35 cellular contexts compared by ENCODE assay signal in genomic region chr14:54759982-54760585, GRCh38.
"Had no signal": no experiment of that assay in that cellular context is flagged by ENCODE, and none has a peak within 500 bp of the region (broad histone marks: within the 10 kb centered on the region; RNA-seq: fewer than 3 reads in every experiment).

No MANE protein-coding gene starts in this region.

- H3K27me3 ChIP-seq: ascending aorta, cardiac muscle cell had no signal

- H3K4me1 Mint-ChIP-seq: central memory CD8-positive, alpha-beta T cell; WTC11 had no signal

- H3K27ac ChIP-seq: cardiac muscle cell, WERI-Rb-1 had no signal

- H3K4me3 ChIP-seq: ascending aorta, cardiac muscle cell had no signal

- H3K9me3 ChIP-seq: ascending aorta had no signal

- H3K4me3 Mint-ChIP-seq: activated CD4-positive, alpha-beta memory T cell treated with anti-CD3 and anti-CD28 coated beads, Interleukin-2, amount 10 ng/mL, durations not matched to agents 7 days and 5 days; activated CD4-positive, alpha-beta T cell treated with anti-CD3 and anti-CD28 coated beads for 36 hours; activated CD4-positive, alpha-beta T cell treated with anti-CD3 and anti-CD28 coated beads, Interleukin-2, amount 10 ng/mL, durations not matched to agents 7 days and 5 days; activated CD8-positive, alpha-beta memory T cell treated with anti-CD3 and anti-CD28 coated beads, Interleukin-2, amount 10 ng/mL, durations not matched to agents 7 days and 5 days; activated CD8-positive, alpha-beta T cell treated with anti-CD3 and anti-CD28 coated beads, Interleukin-2, amount 10 ng/mL, durations not matched to agents 7 days and 5 days; activated naive CD4-positive, alpha-beta T cell treated with anti-CD3 and anti-CD28 coated beads for 36 hours; activated naive CD4-positive, alpha-beta T cell treated with anti-CD3 and anti-CD28 coated beads, Interleukin-2, amount 50 U/mL, for 24 hours; activated naive CD8-positive, alpha-beta T cell; activated naive CD8-positive, alpha-beta T cell treated with anti-CD3 and anti-CD28 coated beads, Interleukin-2, amount 10 ng/mL, durations not matched to agents 7 days and 5 days; activated naive CD8-positive, alpha-beta T cell treated with anti-CD3 and anti-CD28 coated beads, Interleukin-2, amount 50 U/mL, for 24 hours; activated T-cell treated with anti-CD3 and anti-CD28 coated beads, Interleukin-2, amount 50 U/mL, for 24 hours; brain; central memory CD8-positive, alpha-beta T cell; T-helper 1 cell treated with Interleukin-12 subunit alpha and Interleukin-12 subunit beta and Interleukin-4 antibody, amounts not matched to agents 30 μg/mL and 1 μg/mL, for 36 hours; T-helper 2 cell treated with Interferon-gamma antibody and Interleukin-4, amounts not matched to agents 5 μg/mL and 100 μg/mL, for 36 hours; WTC11 had no signal

- DNase-seq: activated CD4-positive, alpha-beta memory T cell treated with anti-CD3 and anti-CD28 coated beads, Interleukin-2, amount 10 ng/mL, durations not matched to agents 7 days and 5 days; activated CD4-positive, alpha-beta T cell treated with anti-CD3 and anti-CD28 coated beads for 1 hour; activated CD4-positive, alpha-beta T cell treated with anti-CD3 and anti-CD28 coated beads for 36 hours; activated CD4-positive, alpha-beta T cell treated with anti-CD3 and anti-CD28 coated beads for 48 hours; activated CD4-positive, alpha-beta T cell treated with anti-CD3 and anti-CD28 coated beads, Interleukin-2, amount 10 ng/mL, durations not matched to agents 7 days and 5 days; activated CD4-positive, alpha-beta T cell treated with anti-CD3 and anti-CD28 coated beads, Interleukin-2, amount 50 U/mL, for 48 hours; activated CD4-positive, CD25-positive, alpha-beta regulatory T cell; activated CD8-positive, alpha-beta memory T cell treated with anti-CD3 and anti-CD28 coated beads for 24 hours; activated CD8-positive, alpha-beta memory T cell treated with anti-CD3 and anti-CD28 coated beads, Interleukin-2, amount 10 ng/mL, durations not matched to agents 7 days and 5 days; activated CD8-positive, alpha-beta memory T cell treated with anti-CD3 and anti-CD28 coated beads, Interleukin-2, amount 50 U/mL, for 48 hours; activated CD8-positive, alpha-beta T cell treated with anti-CD3 and anti-CD28 coated beads, Interleukin-2, amount 10 ng/mL, durations not matched to agents 7 days and 5 days; activated effector memory CD4-positive, alpha-beta T cell treated with Interleukin-2 at 50 U/mL for 16 hours; activated gamma-delta T cell; activated naive CD4-positive, alpha-beta T cell treated with anti-CD3 and anti-CD28 coated beads for 36 hours; activated naive CD8-positive, alpha-beta T cell treated with anti-CD3 and anti-CD28 coated beads, Interleukin-2, amount 10 ng/mL, durations not matched to agents 7 days and 5 days; activated naive CD8-positive, alpha-beta T cell treated with anti-CD3 and anti-CD28 coated beads, Interleukin-2, amount 50 U/mL, for 24 hours; activated T-cell treated with anti-CD3 and anti-CD28 coated beads, Interleukin-2, amount 50 U/mL, for 24 hours; activated T-cell treated with anti-CD3 and anti-CD28 coated beads, Interleukin-2, amount 50 U/mL, for 48 hours; cerebellar nuclear complex; T-helper 1 cell; T-helper 2 cell; T-helper 9 cell; WERI-Rb-1 had no signal

- H3K27ac Mint-ChIP-seq: activated CD4-positive, alpha-beta memory T cell treated with anti-CD3 and anti-CD28 coated beads, Interleukin-2, amount 10 ng/mL, durations not matched to agents 7 days and 5 days; activated CD4-positive, alpha-beta T cell treated with anti-CD3 and anti-CD28 coated beads for 36 hours; activated CD4-positive, alpha-beta T cell treated with anti-CD3 and anti-CD28 coated beads, Interleukin-2, amount 10 ng/mL, durations not matched to agents 7 days and 5 days; activated CD8-positive, alpha-beta memory T cell treated with anti-CD3 and anti-CD28 coated beads, Interleukin-2, amount 10 ng/mL, durations not matched to agents 7 days and 5 days; activated CD8-positive, alpha-beta T cell treated with anti-CD3 and anti-CD28 coated beads, Interleukin-2, amount 10 ng/mL, durations not matched to agents 7 days and 5 days; activated naive CD4-positive, alpha-beta T cell treated with anti-CD3 and anti-CD28 coated beads for 36 hours; activated naive CD4-positive, alpha-beta T cell treated with anti-CD3 and anti-CD28 coated beads, Interleukin-2, amount 50 U/mL, for 24 hours; activated naive CD8-positive, alpha-beta T cell; activated naive CD8-positive, alpha-beta T cell treated with anti-CD3 and anti-CD28 coated beads, Interleukin-2, amount 10 ng/mL, durations not matched to agents 7 days and 5 days; activated naive CD8-positive, alpha-beta T cell treated with anti-CD3 and anti-CD28 coated beads, Interleukin-2, amount 50 U/mL, for 24 hours; activated T-cell treated with anti-CD3 and anti-CD28 coated beads, Interleukin-2, amount 50 U/mL, for 24 hours; activated T-helper 2 cell treated with anti-CD3 and anti-CD28 coated beads, Interferon-gamma antibody, Interleukin-2, Interleukin-4, amounts not matched to agents 10 μg/mL and 5 μg/mL and 100 μg/mL, durations not matched to agents 14 hours and 24 hours and 36 hours; brain; T-helper 1 cell treated with Interleukin-12 subunit alpha and Interleukin-12 subunit beta and Interleukin-4 antibody, amounts not matched to agents 30 μg/mL and 1 μg/mL, for 36 hours; T-helper 2 cell treated with Interferon-gamma antibody and Interleukin-4, amounts not matched to agents 5 μg/mL and 100 μg/mL, for 36 hours; WTC11 had no signal

- H3K27me3 Mint-ChIP-seq: activated CD4-positive, alpha-beta T cell treated with anti-CD3 and anti-CD28 coated beads for 36 hours; activated naive CD8-positive, alpha-beta T cell treated with anti-CD3 and anti-CD28 coated beads, Interleukin-2, amount 50 U/mL, for 24 hours; activated T-cell treated with anti-CD3 and anti-CD28 coated beads, Interleukin-2, amount 50 U/mL, for 24 hours; brain had no signal

- H3K9me3 Mint-ChIP-seq: activated CD4-positive, alpha-beta memory T cell treated with anti-CD3 and anti-CD28 coated beads, Interleukin-2, amount 10 ng/mL, durations not matched to agents 7 days and 5 days; activated CD4-positive, alpha-beta T cell treated with anti-CD3 and anti-CD28 coated beads, Interleukin-2, amount 10 ng/mL, durations not matched to agents 7 days and 5 days; activated naive CD4-positive, alpha-beta T cell treated with anti-CD3 and anti-CD28 coated beads for 36 hours; activated naive CD4-positive, alpha-beta T cell treated with anti-CD3 and anti-CD28 coated beads, Interleukin-2, amount 50 U/mL, for 24 hours; activated naive CD8-positive, alpha-beta T cell treated with anti-CD3 and anti-CD28 coated beads, Interleukin-2, amount 10 ng/mL, durations not matched to agents 7 days and 5 days; activated naive CD8-positive, alpha-beta T cell treated with anti-CD3 and anti-CD28 coated beads, Interleukin-2, amount 50 U/mL, for 24 hours; activated T-cell treated with anti-CD3 and anti-CD28 coated beads, Interleukin-2, amount 50 U/mL, for 24 hours; activated T-helper 2 cell treated with anti-CD3 and anti-CD28 coated beads, Interferon-gamma antibody, Interleukin-2, Interleukin-4, amounts not matched to agents 10 μg/mL and 5 μg/mL and 100 μg/mL, durations not matched to agents 14 hours and 24 hours and 36 hours; brain; central memory CD8-positive, alpha-beta T cell; T-helper 1 cell treated with Interleukin-12 subunit alpha and Interleukin-12 subunit beta and Interleukin-4 antibody, amounts not matched to agents 30 μg/mL and 1 μg/mL, for 36 hours; T-helper 2 cell treated with Interferon-gamma antibody and Interleukin-4, amounts not matched to agents 5 μg/mL and 100 μg/mL, for 36 hours; WTC11 had no signal

- FAIRE-seq: TTC549 had no signal

- H3K36me3 Mint-ChIP-seq: activated CD8-positive, alpha-beta memory T cell treated with anti-CD3 and anti-CD28 coated beads, Interleukin-2, amount 10 ng/mL, durations not matched to agents 7 days and 5 days; activated naive CD4-positive, alpha-beta T cell treated with anti-CD3 and anti-CD28 coated beads, Interleukin-2, amount 50 U/mL, for 24 hours; WTC11 had no signal

- ATAC-seq: activated CD4-positive, alpha-beta T cell treated with anti-CD3 and anti-CD28 coated beads for 36 hours; activated CD4-positive, CD25-positive, alpha-beta regulatory T cell treated with anti-CD3 and anti-CD28 coated beads, Interleukin-2, amount 50 U/mL, for 24 hours; activated CD8-positive, alpha-beta memory T cell treated with anti-CD3 and anti-CD28 coated beads, Interleukin-2, amount 10 ng/mL, durations not matched to agents 7 days and 5 days; activated CD8-positive, alpha-beta T cell treated with anti-CD3 and anti-CD28 coated beads, Interleukin-2, amount 10 ng/mL, durations not matched to agents 7 days and 5 days; activated naive CD8-positive, alpha-beta T cell treated with anti-CD3 and anti-CD28 coated beads, Interleukin-2, amount 50 U/mL, for 24 hours; WTC11 had no signal
